ENCODE assay signal across 37 cellular contexts in the genomic region with DNA sequence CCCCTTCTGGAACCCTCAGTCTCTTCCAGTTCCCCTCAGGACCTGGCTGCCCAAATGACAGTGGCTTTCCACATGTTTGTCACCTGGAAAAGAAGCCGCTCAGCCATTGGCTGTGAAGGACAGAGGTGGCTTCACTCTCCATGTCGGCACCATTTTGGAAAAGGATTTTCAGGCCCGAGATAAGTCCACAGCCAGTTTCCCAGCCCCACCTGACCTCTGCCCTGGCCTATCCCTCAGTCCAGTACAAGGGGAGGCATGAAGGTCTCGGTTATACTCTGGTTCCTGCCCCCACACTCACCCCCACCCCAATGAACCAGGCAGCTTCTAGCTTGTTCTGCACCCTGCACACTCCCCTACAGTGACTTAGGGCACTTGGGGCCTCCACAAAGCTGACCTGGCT. TPM values are rescaled to one million over a fixed set of nuclear protein-coding genes. Genes with fewer than 3 reads are reported as not detected.
"Had no signal": no experiment of that assay in that cellular context is flagged by ENCODE, and none has a peak within 500 bp of the region (broad histone marks: within the 10 kb centered on the region; RNA-seq: fewer than 3 reads in every experiment).

No MANE protein-coding gene starts in this region.

- DNase-seq: activated CD4-positive, alpha-beta memory T cell treated with anti-CD3 and anti-CD28 coated beads, Interleukin-2, amount 10 ng/mL, durations not matched to agents 7 days and 5 days; activated CD4-positive, alpha-beta T cell treated with anti-CD3 and anti-CD28 coated beads for 1 hour; activated CD4-positive, alpha-beta T cell treated with anti-CD3 and anti-CD28 coated beads for 4 hours; activated CD4-positive, alpha-beta T cell treated with anti-CD3 and anti-CD28 coated beads, Interleukin-2, amount 10 ng/mL, durations not matched to agents 7 days and 5 days; activated CD4-positive, alpha-beta T cell treated with anti-CD3 and anti-CD28 coated beads, Interleukin-2, amount 50 U/mL, for 4 hours; activated CD8-positive, alpha-beta memory T cell treated with anti-CD3 and anti-CD28 coated beads, Interleukin-2, amount 50 U/mL, for 48 hours; activated gamma-delta T cell; activated naive CD4-positive, alpha-beta T cell; activated naive CD4-positive, alpha-beta T cell treated with anti-CD3 and anti-CD28 coated beads, Interleukin-2, amount 10 ng/mL, durations not matched to agents 7 days and 5 days; activated naive CD8-positive, alpha-beta T cell treated with anti-CD3 and anti-CD28 coated beads, Interleukin-2, amount 10 ng/mL, durations not matched to agents 7 days and 5 days; activated T-cell treated with anti-CD3 and anti-CD28 coated beads for 4 hours; activated T-cell treated with anti-CD3 and anti-CD28 coated beads, Interleukin-2, amount 50 U/mL, for 24 hours; activated T-cell treated with anti-CD3 and anti-CD28 coated beads, Interleukin-2, amount 50 U/mL, for 72 hours; amniotic stem cell; anterior cingulate cortex; brain microvascular endothelial cell; dorsolateral prefrontal cortex; effector memory CD8-positive, alpha-beta T cell; esophagus squamous epithelium; foreskin melanocyte; T-helper 1 cell; T-helper 17 cell had no signal

- H3K36me3 ChIP-seq: brain microvascular endothelial cell, esophagus squamous epithelium had no signal

- H3K27ac Mint-ChIP-seq: activated CD4-positive, alpha-beta memory T cell treated with anti-CD3 and anti-CD28 coated beads, Interleukin-2, amount 10 ng/mL, durations not matched to agents 7 days and 5 days; activated CD4-positive, alpha-beta T cell treated with anti-CD3 and anti-CD28 coated beads, Interleukin-2, amount 10 ng/mL, durations not matched to agents 7 days and 5 days; activated naive CD4-positive, alpha-beta T cell treated with anti-CD3 and anti-CD28 coated beads, Interleukin-2, amount 10 ng/mL, durations not matched to agents 7 days and 5 days; activated naive CD4-positive, alpha-beta T cell treated with anti-CD3 and anti-CD28 coated beads, Interleukin-2, amount 50 U/mL, for 72 hours; activated naive CD8-positive, alpha-beta T cell treated with anti-CD3 and anti-CD28 coated beads, Interleukin-2, amount 10 ng/mL, durations not matched to agents 7 days and 5 days; activated T-cell treated with anti-CD3 and anti-CD28 coated beads, Interleukin-2, amount 50 U/mL, for 24 hours; activated T-cell treated with anti-CD3 and anti-CD28 coated beads, Interleukin-2, amount 50 U/mL, for 72 hours; dendritic cell treated with granulocyte-macrophage colony-stimulating factor and Interleukin-4, amounts not matched to agents 40 ng/mL and 50 ng/mL, for 4 days; effector memory CD8-positive, alpha-beta T cell; T-helper 17 cell had no signal

- H3K36me3 Mint-ChIP-seq: activated naive CD4-positive, alpha-beta T cell treated with anti-CD3 and anti-CD28 coated beads, Interleukin-2, amount 10 ng/mL, durations not matched to agents 7 days and 5 days; activated naive CD4-positive, alpha-beta T cell treated with anti-CD3 and anti-CD28 coated beads, Interleukin-2, amount 50 U/mL, for 72 hours; activated naive CD8-positive, alpha-beta T cell treated with anti-CD3 and anti-CD28 coated beads, Interleukin-2, amount 10 ng/mL, durations not matched to agents 7 days and 5 days had no signal

- ATAC-seq: activated naive CD4-positive, alpha-beta T cell treated with anti-CD3 and anti-CD28 coated beads, Interleukin-2, amount 50 U/mL, for 72 hours; activated T-cell treated with anti-CD3 and anti-CD28 coated beads, Interleukin-2, amount 50 U/mL, for 72 hours; effector memory CD8-positive, alpha-beta T cell; gastroesophageal sphincter; T-helper 17 cell had no signal

- H3K4me3 Mint-ChIP-seq: activated CD4-positive, alpha-beta memory T cell treated with anti-CD3 and anti-CD28 coated beads, Interleukin-2, amount 10 ng/mL, durations not matched to agents 7 days and 5 days; activated CD4-positive, alpha-beta T cell treated with anti-CD3 and anti-CD28 coated beads, Interleukin-2, amount 10 ng/mL, durations not matched to agents 7 days and 5 days; activated naive CD4-positive, alpha-beta T cell treated with anti-CD3 and anti-CD28 coated beads, Interleukin-2, amount 10 ng/mL, durations not matched to agents 7 days and 5 days; activated naive CD8-positive, alpha-beta T cell treated with anti-CD3 and anti-CD28 coated beads, Interleukin-2, amount 10 ng/mL, durations not matched to agents 7 days and 5 days; activated T-cell treated with anti-CD3 and anti-CD28 coated beads, Interleukin-2, amount 50 U/mL, for 24 hours; activated T-cell treated with anti-CD3 and anti-CD28 coated beads, Interleukin-2, amount 50 U/mL, for 72 hours; central memory CD8-positive, alpha-beta T cell; dendritic cell treated with granulocyte-macrophage colony-stimulating factor and Interleukin-4, amounts not matched to agents 40 ng/mL and 50 ng/mL, for 4 days; effector memory CD8-positive, alpha-beta T cell; T-helper 17 cell had no signal

- H3K9me3 Mint-ChIP-seq: activated CD4-positive, alpha-beta memory T cell treated with anti-CD3 and anti-CD28 coated beads, Interleukin-2, amount 10 ng/mL, durations not matched to agents 7 days and 5 days; activated naive CD4-positive, alpha-beta T cell treated with anti-CD3 and anti-CD28 coated beads, Interleukin-2, amount 50 U/mL, for 72 hours; activated T-cell treated with anti-CD3 and anti-CD28 coated beads, Interleukin-2, amount 50 U/mL, for 24 hours; activated T-cell treated with anti-CD3 and anti-CD28 coated beads, Interleukin-2, amount 50 U/mL, for 72 hours; central memory CD8-positive, alpha-beta T cell; effector memory CD8-positive, alpha-beta T cell had no signal

- H3K4me1 Mint-ChIP-seq: activated CD4-positive, alpha-beta memory T cell treated with anti-CD3 and anti-CD28 coated beads, Interleukin-2, amount 10 ng/mL, durations not matched to agents 7 days and 5 days; activated CD4-positive, alpha-beta T cell treated with anti-CD3 and anti-CD28 coated beads, Interleukin-2, amount 10 ng/mL, durations not matched to agents 7 days and 5 days; activated naive CD4-positive, alpha-beta T cell treated with anti-CD3 and anti-CD28 coated beads, Interleukin-2, amount 10 ng/mL, durations not matched to agents 7 days and 5 days; activated naive CD8-positive, alpha-beta T cell treated with anti-CD3 and anti-CD28 coated beads, Interleukin-2, amount 10 ng/mL, durations not matched to agents 7 days and 5 days; central memory CD8-positive, alpha-beta T cell had no signal

- H3K9me3 ChIP-seq: gastroesophageal sphincter had no signal

- H3K4me3 ChIP-seq: coronary artery, dorsolateral prefrontal cortex, esophagus squamous epithelium, gastroesophageal sphincter had no signal

- H3K27ac ChIP-seq: brain microvascular endothelial cell, dorsolateral prefrontal cortex, epithelial cell of prostate had no signal

- FAIRE-seq: astrocyte, bronchial epithelial cell, endometrium, endothelial cell of umbilical vein had no signal

- H3K27me3 ChIP-seq: brain microvascular endothelial cell, dorsolateral prefrontal cortex, esophagus squamous epithelium, gastroesophageal sphincter had no signal

RNA-seq across cellular contexts. Expression of a gene that starts 34.4 kb away (rescaled TPM):
- total RNA-seq: activated CD4-positive, alpha-beta memory T cell treated with anti-CD3 and anti-CD28 coated beads, Interleukin-2, amount 10 ng/mL, durations not matched to agents 7 days and 5 days; activated CD4-positive, alpha-beta T cell treated with anti-CD3 and anti-CD28 coated beads, Interleukin-2, amount 10 ng/mL, durations not matched to agents 7 days and 5 days; activated naive CD4-positive, alpha-beta T cell treated with anti-CD3 and anti-CD28 coated beads, Interleukin-2, amount 50 U/mL, for 72 hours; activated naive CD8-positive, alpha-beta T cell treated with anti-CD3 and anti-CD28 coated beads, Interleukin-2, amount 10 ng/mL, durations not matched to agents 7 days and 5 days; activated T-cell treated with anti-CD3 and anti-CD28 coated beads, Interleukin-2, amount 50 U/mL, for 72 hours; astrocyte; bronchial epithelial cell; cardiac septum; dorsolateral prefrontal cortex; endothelial cell of umbilical vein; esophagus squamous epithelium; fibroblast of lung; fibroblast of villous mesenchyme; gastroesophageal sphincter; glomerular endothelial cell; T-helper 17 cell had no signal
- polyA plus RNA-seq: endothelial cell of umbilical vein, esophagus, fibroblast of lung had no signal
